In genomic region chr10:8180348-8180747, GRCh38 we compare ENCODE assay signal across 27 cellular contexts.
"Had no signal": no experiment of that assay in that cellular context is flagged by ENCODE, and none has a peak within 500 bp of the region (broad histone marks: within the 10 kb centered on the region; RNA-seq: fewer than 3 reads in every experiment).

No MANE protein-coding gene starts in this region.

- H3K27me3 Mint-ChIP-seq: activated CD8-positive, alpha-beta memory T cell treated with anti-CD3 and anti-CD28 coated beads, Interleukin-2, amount 10 ng/mL, durations not matched to agents 7 days and 5 days; activated naive CD8-positive, alpha-beta T cell; activated T-cell treated with anti-CD3 and anti-CD28 coated beads, Interleukin-2, amount 50 U/mL, for 24 hours had no signal

- H3K4me3 ChIP-seq: cardiac muscle cell had no signal

- H3K27me3 ChIP-seq: brain microvascular endothelial cell, cardiac muscle cell had no signal

- ATAC-seq: activated CD8-positive, alpha-beta memory T cell treated with anti-CD3 and anti-CD28 coated beads, Interleukin-2, amount 10 ng/mL, durations not matched to agents 7 days and 5 days; Panc1; Right ventricle myocardium inferior; WTC11 had no signal

- H3K27ac Mint-ChIP-seq: activated CD8-positive, alpha-beta memory T cell treated with anti-CD3 and anti-CD28 coated beads, Interleukin-2, amount 10 ng/mL, durations not matched to agents 7 days and 5 days; activated naive CD8-positive, alpha-beta T cell; activated T-cell treated with anti-CD3 and anti-CD28 coated beads, Interleukin-2, amount 50 U/mL, for 24 hours; activated T-helper 1 cell treated with anti-CD3 and anti-CD28 coated beads, Interleukin-12 subunit alpha, Interleukin-12 subunit beta, Interleukin-2, Interleukin-4 antibody, amounts not matched to agents 30 ng/mL and 10 ng/mL and 1 ng/mL, durations not matched to agents 14 hours and 24 hours and 36 hours; T-helper 1 cell treated with Interleukin-12 subunit alpha and Interleukin-12 subunit beta and Interleukin-4 antibody, amounts not matched to agents 30 μg/mL and 1 μg/mL, for 36 hours; WTC11 had no signal

- H3K4me3 Mint-ChIP-seq: activated CD4-positive, alpha-beta T cell treated with anti-CD3 and anti-CD28 coated beads, Interleukin-2, amount 10 ng/mL, durations not matched to agents 24 days and 14 days; activated CD8-positive, alpha-beta memory T cell treated with anti-CD3 and anti-CD28 coated beads, Interleukin-2, amount 10 ng/mL, durations not matched to agents 7 days and 5 days; activated naive CD8-positive, alpha-beta T cell; activated T-cell treated with anti-CD3 and anti-CD28 coated beads, Interleukin-2, amount 50 U/mL, for 24 hours; activated T-helper 1 cell treated with anti-CD3 and anti-CD28 coated beads, Interleukin-12 subunit alpha, Interleukin-12 subunit beta, Interleukin-2, Interleukin-4 antibody, amounts not matched to agents 30 ng/mL and 10 ng/mL and 1 ng/mL, durations not matched to agents 14 hours and 24 hours and 36 hours; T-helper 1 cell treated with Interleukin-12 subunit alpha and Interleukin-12 subunit beta and Interleukin-4 antibody, amounts not matched to agents 30 μg/mL and 1 μg/mL, for 36 hours; WTC11 had no signal

- DNase-seq: activated CD4-positive, alpha-beta T cell treated with anti-CD3 and anti-CD28 coated beads, Interleukin-2, amount 10 ng/mL, durations not matched to agents 24 days and 14 days; activated CD4-positive, alpha-beta T cell treated with anti-CD3 and anti-CD28 coated beads, Interleukin-2, amount 50 U/mL, for 48 hours; activated CD4-positive, CD25-positive, alpha-beta regulatory T cell treated with anti-CD3 and anti-CD28 coated beads, Interleukin-2, amount 50 U/mL, for 72 hours; activated CD8-positive, alpha-beta memory T cell treated with anti-CD3 and anti-CD28 coated beads, Interleukin-2, amount 10 ng/mL, durations not matched to agents 7 days and 5 days; activated effector memory CD4-positive, alpha-beta T cell treated with Interleukin-2 at 50 U/mL for 16 hours; activated naive CD4-positive, alpha-beta T cell; activated T-cell treated with anti-CD3 and anti-CD28 coated beads, Interleukin-2, amount 50 U/mL, for 24 hours; amygdala; brain microvascular endothelial cell; Kasumi-1; KBM-7; NCI-H1105 treated with DMSO at 0.1 percent for 48 hours; NCI-H1436 treated with DMSO at 0.1 percent for 48 hours; NCI-H187 treated with DMSO at 0.1 percent for 48 hours; NCI-H2081 treated with DMSO at 0.1 percent for 48 hours; NCI-H510A treated with DMSO at 0.1 percent for 48 hours; NK-92 treated with Interleukin-12 subunit alpha and Interleukin-12 subunit beta, amount 100 ng/mL, for 24 hours; OCI-M1; RPMI8226; T-helper 9 cell had no signal

- H3K9me3 Mint-ChIP-seq: activated T-cell treated with anti-CD3 and anti-CD28 coated beads, Interleukin-2, amount 50 U/mL, for 24 hours had no signal

- H3K27ac ChIP-seq: brain microvascular endothelial cell, cardiac muscle cell had no signal

- H3K36me3 ChIP-seq: brain microvascular endothelial cell, cardiac muscle cell had no signal
